Comparison of ENCODE assay signal across 1 cellular context in genomic region chr1:12143631-12144155, GRCh38.
TF ChIP-seq lines count a peak whose summit lies in the region.

No MANE protein-coding gene starts in this region.

TF ChIP-seq in K562, 482 proteins besides CTCF, POLR2A, EP300 and RAD21 (continued from another document and continues in another):
- TF ChIP-seq MNT (conservative IDR thresholded peaks at IDR 0.05): peak; percentile 97 to 98
- 0 out of 2 replicates have a peak, but pooled peaks have one; percentile 52 for TF ChIP-seq SMAD3 (CRISPR knock-in tag; conservative IDR thresholded peaks at IDR 0.05)
- TF ChIP-seq TRIM24 (IDR thresholded peaks at IDR 0.05): no peak
- TF ChIP-seq POLR2AphosphoS2 (IDR thresholded peaks at IDR 0.05; ENCODE audit: low read length): no peak
- peak; percentile 70 for TF ChIP-seq HES1 (IDR thresholded peaks at IDR 0.05; ENCODE audit: low read depth)
- no peak for TF ChIP-seq NFYB (IDR thresholded peaks at IDR 0.05; ENCODE audit: extremely low read depth, insufficient read length)
- peak; percentile 65; the same call in 1 of the 2 replicates for TF ChIP-seq ZNF175 (CRISPR knock-in tag; IDR thresholded peaks at IDR 0.05; ENCODE audit: low read depth)
- TF ChIP-seq MTA2 (IDR thresholded peaks at IDR 0.05; ENCODE audit: low read depth): no peak
- TF ChIP-seq RERE (CRISPR knock-in tag; IDR thresholded peaks at IDR 0.05; ENCODE audit: borderline replicate concordance): no peak
- no peak for TF ChIP-seq XRCC3 (IDR thresholded peaks at IDR 0.05)
- TF ChIP-seq ZNF41 (CRISPR knock-in tag; conservative IDR thresholded peaks at IDR 0.05): no peak
- TF ChIP-seq VEZF1 (CRISPR knock-in tag; IDR thresholded peaks at IDR 0.05): no peak
- TF ChIP-seq PREB (CRISPR knock-in tag; IDR thresholded peaks at IDR 0.05): no peak
- no peak for TF ChIP-seq LEF1 (IDR thresholded peaks at IDR 0.05)
- 0 out of 2 replicates have a peak, but pooled peaks have one; percentile 50 for TF ChIP-seq ZNF75A (CRISPR knock-in tag; IDR thresholded peaks at IDR 0.05)
- no peak for TF ChIP-seq CC2D1A (IDR thresholded peaks at IDR 0.05)
- no peak for TF ChIP-seq ZKSCAN3 (CRISPR knock-in tag; IDR thresholded peaks at IDR 0.05)
- no peak for TF ChIP-seq ZNF609 (CRISPR knock-in tag; IDR thresholded peaks at IDR 0.05; ENCODE audit: borderline replicate concordance)
- TF ChIP-seq BRCA1 (IDR thresholded peaks at IDR 0.05): no peak
- TF ChIP-seq BRCA1 (CRISPR knock-in tag; IDR thresholded peaks at IDR 0.05): no peak
- no peak for TF ChIP-seq NEUROD1 (IDR thresholded peaks at IDR 0.05; ENCODE audit: borderline replicate concordance, low read depth, low read length, partially characterized antibody)
- TF ChIP-seq ARID3B (CRISPR knock-in tag; IDR thresholded peaks at IDR 0.05; ENCODE audit: borderline replicate concordance): no peak
- no peak for TF ChIP-seq MBD1 (CRISPR knock-in tag; IDR thresholded peaks at IDR 0.05)
- TF ChIP-seq ESRRB (CRISPR knock-in tag; IDR thresholded peaks at IDR 0.05; ENCODE audit: borderline replicate concordance): no peak
- peak; percentile 13; the same call in 1 of the 2 replicates for TF ChIP-seq ESRRA (IDR thresholded peaks at IDR 0.05; ENCODE audit: borderline replicate concordance, low read depth)
- peak; percentile 82 for TF ChIP-seq GABPA (tag; conservative IDR thresholded peaks at IDR 0.05; ENCODE audit: low read depth)
- no peak for TF ChIP-seq RBFOX2 (IDR thresholded peaks at IDR 0.05; ENCODE audit: low read depth, low read length)
- TF ChIP-seq KHSRP (IDR thresholded peaks at IDR 0.05): no peak
- TF ChIP-seq MAFG (tag; conservative IDR thresholded peaks at IDR 0.05): no peak
- TF ChIP-seq GMEB1 (CRISPR knock-in tag; IDR thresholded peaks at IDR 0.05): no peak
- TF ChIP-seq JUND (IDR thresholded peaks at IDR 0.05; ENCODE audit: borderline replicate concordance, low read depth, low read length): peak; percentile 45; the same call in 1 of the 2 replicates
- peak; percentile 47; the same call in 1 of the 3 replicates for TF ChIP-seq JUND (tag; IDR thresholded peaks at IDR 0.05; ENCODE audit: borderline replicate concordance, low read depth, low read length)
- TF ChIP-seq YBX1 (IDR thresholded peaks at IDR 0.05): no peak
- TF ChIP-seq FOXK1 (CRISPR knock-in tag; IDR thresholded peaks at IDR 0.05; ENCODE audit: borderline replicate concordance): peak; percentile 80; the same call in 1 of the 2 replicates
- TF ChIP-seq SPI1 (IDR thresholded peaks at IDR 0.05; ENCODE audit: borderline replicate concordance, low read depth, low read length): peak; percentile 48; the same call in 1 of the 2 replicates
- no peak for TF ChIP-seq CBX1 (IDR thresholded peaks at IDR 0.05; ENCODE audit: low read depth)
